Comparison of ENCODE assay signal across 23 cellular contexts in the genomic region with DNA sequence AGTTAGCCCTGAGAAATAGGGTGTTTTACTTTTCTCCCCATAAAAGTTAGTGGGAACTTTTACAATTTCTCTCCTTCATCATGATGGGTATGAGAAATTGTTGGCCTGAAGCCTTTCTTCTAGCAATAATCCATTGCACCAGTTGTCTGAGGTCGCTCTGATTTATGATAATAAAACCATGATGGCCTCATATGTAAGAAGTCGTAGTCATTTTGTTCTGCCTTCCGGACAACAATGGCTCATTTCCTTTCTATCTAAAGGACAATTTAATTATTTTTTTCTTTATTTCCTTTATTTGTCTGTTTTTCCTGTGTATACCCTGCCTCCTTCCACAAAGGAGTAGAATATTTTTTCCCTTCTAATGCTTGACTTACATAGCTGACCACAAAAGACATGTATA.
"Had no signal": no experiment of that assay in that cellular context is flagged by ENCODE, and none has a peak within 500 bp of the region (broad histone marks: within the 10 kb centered on the region; RNA-seq: fewer than 3 reads in every experiment).

No MANE protein-coding gene starts in this region.

- H3K9me3 Mint-ChIP-seq: effector memory CD8-positive, alpha-beta T cell; memory B cell had no signal

- H3K4me3 ChIP-seq: coronary artery, dorsolateral prefrontal cortex, esophagus squamous epithelium, gastroesophageal sphincter, heart right ventricle, left lung, lower lobe of right lung had no signal

- H3K36me3 ChIP-seq: esophagus squamous epithelium, gastroesophageal sphincter, heart right ventricle, left lung, lower lobe of right lung had no signal

- FAIRE-seq: colon, islet of Langerhans, keratinocyte had no signal

- H3K4me1 Mint-ChIP-seq: memory B cell had no signal

- H3K4me3 Mint-ChIP-seq: effector memory CD8-positive, alpha-beta T cell; memory B cell had no signal

- H3K27me3 ChIP-seq: dorsolateral prefrontal cortex, esophagus squamous epithelium, foreskin keratinocyte, gastroesophageal sphincter, heart right ventricle, left lung had no signal

- H3K27ac ChIP-seq: coronary artery, dorsolateral prefrontal cortex, epithelial cell of prostate, esophagus squamous epithelium, foreskin keratinocyte, gastroesophageal sphincter, heart right ventricle, lower lobe of right lung had no signal

- H3K9me3 ChIP-seq: esophagus squamous epithelium, gastroesophageal sphincter, left lung, lower lobe of right lung had no signal

- H3K4me1 ChIP-seq: esophagus squamous epithelium, foreskin keratinocyte, gastroesophageal sphincter, left lung, lower lobe of right lung had no signal

- H3K27ac Mint-ChIP-seq: effector memory CD8-positive, alpha-beta T cell; memory B cell had no signal

- DNase-seq: central memory CD4-positive, alpha-beta T cell; dorsolateral prefrontal cortex; effector CD4-positive, alpha-beta T cell; effector memory CD8-positive, alpha-beta T cell; erythroblast; esophagus squamous epithelium; foreskin keratinocyte; heart right ventricle; hippocampal formation; left cardiac atrium; left lung; left ventricle myocardium superior; lower lobe of right lung; mammary epithelial cell; mesendoderm; midbrain had no signal

- H3K36me3 Mint-ChIP-seq: memory B cell had no signal
